ENCODE assay signal across 31 cellular contexts in the genomic region with DNA sequence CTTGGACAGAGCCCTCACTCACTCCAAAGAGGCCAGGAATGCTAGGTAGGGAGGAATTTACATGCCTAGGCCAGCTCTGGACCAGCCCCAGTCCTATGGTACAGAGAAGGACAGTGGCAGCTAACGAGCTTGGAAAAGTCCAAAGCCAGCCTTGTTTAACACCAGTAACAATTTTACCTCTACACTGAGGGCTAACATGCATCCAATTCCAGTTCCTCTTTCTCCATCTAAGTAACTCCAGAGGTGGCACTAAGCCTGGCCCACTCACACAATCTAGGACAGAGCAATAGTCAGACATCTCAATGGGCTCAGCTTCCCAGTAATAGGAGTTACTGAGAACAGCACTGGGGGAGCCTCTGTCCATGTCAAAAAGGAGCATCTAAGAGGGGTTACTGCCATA.
"Had no signal": no experiment of that assay in that cellular context is flagged by ENCODE, and none has a peak within 500 bp of the region (broad histone marks: within the 10 kb centered on the region; RNA-seq: fewer than 3 reads in every experiment).

No MANE protein-coding gene starts in this region.

- H3K27me3 ChIP-seq: ascending aorta, cardiac muscle cell, dorsolateral prefrontal cortex, gastroesophageal sphincter, hepatocyte, ovary, vagina had no signal

- H3K27me3 Mint-ChIP-seq: brain; progenitor cell of endocrine pancreas; stimulated activated naive CD8-positive, alpha-beta T cell treated with anti-CD3 and anti-CD28 coated beads, Interleukin-15, Interleukin-2, amounts not matched to agents 100 ng/mL and 50 ng/mL, for 24 hours had no signal

- DNase-seq: activated CD4-positive, alpha-beta T cell treated with anti-CD3 and anti-CD28 coated beads for 48 hours; activated CD4-positive, alpha-beta T cell treated with anti-CD3 and anti-CD28 coated beads, Interleukin-2, amount 50 U/mL, for 48 hours; activated CD8-positive, alpha-beta memory T cell treated with anti-CD3 and anti-CD28 coated beads for 24 hours; activated effector memory CD4-positive, alpha-beta T cell treated with anti-CD3 and anti-CD28 coated beads, Interleukin-2, amount 50 U/mL, for 16 hours; activated naive CD4-positive, alpha-beta T cell treated with anti-CD3 and anti-CD28 coated beads for 36 hours; activated naive CD8-positive, alpha-beta T cell treated with anti-CD3 and anti-CD28 coated beads, Interleukin-2, amount 10 ng/mL, durations not matched to agents 7 days and 5 days; cerebellar nuclear complex; dorsolateral prefrontal cortex; effector memory CD4-positive, alpha-beta T cell; islet precursor cell; left ventricle myocardium inferior; ovary; stimulated activated CD4-positive, alpha-beta T cell treated with anti-CD3 and anti-CD28 coated beads, Interleukin-12 subunit alpha, Interleukin-12 subunit beta, amount 100 ng/mL, for 4 hours; stimulated activated CD4-positive, alpha-beta T cell treated with anti-CD3 and anti-CD28 coated beads, Interleukin-4, amount 100 ng/mL, for 1 hour; T-helper 9 cell; WERI-Rb-1 had no signal

- H3K9me3 Mint-ChIP-seq: activated naive CD4-positive, alpha-beta T cell treated with anti-CD3 and anti-CD28 coated beads for 36 hours; activated naive CD8-positive, alpha-beta T cell treated with anti-CD3 and anti-CD28 coated beads, Interleukin-2, amount 10 ng/mL, durations not matched to agents 7 days and 5 days; activated T-helper 1 cell treated with anti-CD3 and anti-CD28 coated beads, Interleukin-12 subunit alpha, Interleukin-12 subunit beta, Interleukin-2, Interleukin-4 antibody, amounts not matched to agents 30 ng/mL and 10 ng/mL and 1 ng/mL, durations not matched to agents 14 hours and 24 hours and 36 hours; brain; nephron; stimulated activated naive CD8-positive, alpha-beta T cell treated with anti-CD3 and anti-CD28 coated beads, Interleukin-15, Interleukin-2, amounts not matched to agents 100 ng/mL and 50 ng/mL, for 24 hours had no signal

- H3K79me2 ChIP-seq: hepatocyte had no signal

- H3K36me3 Mint-ChIP-seq: activated naive CD8-positive, alpha-beta T cell treated with anti-CD3 and anti-CD28 coated beads, Interleukin-2, amount 10 ng/mL, durations not matched to agents 7 days and 5 days; brain had no signal

- H2AFZ ChIP-seq: hepatocyte had no signal

- H3K4me3 ChIP-seq: ascending aorta, cardiac muscle cell, coronary artery, dorsolateral prefrontal cortex, gastroesophageal sphincter, hepatocyte, left ventricle myocardium inferior, ovary, skin epidermis, thoracic aorta, vagina had no signal

- H3K27ac ChIP-seq: ascending aorta, cardiac muscle cell, coronary artery, dorsolateral prefrontal cortex, gastroesophageal sphincter, hepatocyte, left ventricle myocardium inferior, ovary, skin epidermis, thoracic aorta, vagina, WERI-Rb-1 had no signal

- ATAC-seq: activated CD4-positive, CD25-positive, alpha-beta regulatory T cell treated with anti-CD3 and anti-CD28 coated beads, Interleukin-2, amount 50 U/mL, for 24 hours; gastroesophageal sphincter; sciatic nerve had no signal

- H3K27ac Mint-ChIP-seq: activated naive CD4-positive, alpha-beta T cell treated with anti-CD3 and anti-CD28 coated beads for 36 hours; activated naive CD8-positive, alpha-beta T cell treated with anti-CD3 and anti-CD28 coated beads, Interleukin-2, amount 10 ng/mL, durations not matched to agents 7 days and 5 days; activated T-helper 1 cell treated with anti-CD3 and anti-CD28 coated beads, Interleukin-12 subunit alpha, Interleukin-12 subunit beta, Interleukin-2, Interleukin-4 antibody, amounts not matched to agents 30 ng/mL and 10 ng/mL and 1 ng/mL, durations not matched to agents 14 hours and 24 hours and 36 hours; brain; nephron; progenitor cell of endocrine pancreas; stimulated activated naive CD8-positive, alpha-beta T cell treated with anti-CD3 and anti-CD28 coated beads, Interleukin-15, Interleukin-2, amounts not matched to agents 100 ng/mL and 50 ng/mL, for 24 hours had no signal

- H3K4me2 ChIP-seq: hepatocyte had no signal

- H3K9me3 ChIP-seq: ascending aorta, gastroesophageal sphincter, left ventricle myocardium inferior, ovary, thoracic aorta, vagina had no signal

- H3K36me3 ChIP-seq: ascending aorta, cardiac muscle cell, gastroesophageal sphincter, left ventricle myocardium inferior, ovary, thoracic aorta, vagina, WERI-Rb-1 had no signal

- H3K4me3 Mint-ChIP-seq: activated naive CD4-positive, alpha-beta T cell treated with anti-CD3 and anti-CD28 coated beads for 36 hours; activated naive CD8-positive, alpha-beta T cell treated with anti-CD3 and anti-CD28 coated beads, Interleukin-2, amount 10 ng/mL, durations not matched to agents 7 days and 5 days; activated T-helper 1 cell treated with anti-CD3 and anti-CD28 coated beads, Interleukin-12 subunit alpha, Interleukin-12 subunit beta, Interleukin-2, Interleukin-4 antibody, amounts not matched to agents 30 ng/mL and 10 ng/mL and 1 ng/mL, durations not matched to agents 14 hours and 24 hours and 36 hours; brain; nephron; stimulated activated naive CD8-positive, alpha-beta T cell treated with anti-CD3 and anti-CD28 coated beads, Interleukin-15, Interleukin-2, amounts not matched to agents 100 ng/mL and 50 ng/mL, for 24 hours had no signal
